ENCODE assay signal across 8 cellular contexts in genomic region chr12:76763746-76764675, GRCh38. TPM values are rescaled to one million over a fixed set of nuclear protein-coding genes. Genes with fewer than 3 reads are reported as not detected.
DNase-seq lines count a peak whose midpoint lies in the region; ATAC-seq and TF ChIP-seq lines count a peak whose summit lies in the region.

ZDHHC17 (plus strand) TSS chr12:76764115; CDS start chr12:76764237, 122 bp downstream.

- peak within 1 kb of the TSS; percentile 92 for H3K27ac ChIP-seq in PC-9
- H3K27ac ChIP-seq in mucosa of rectum (ENCODE audit: low read depth in 2 of 2, low read length in 2 of 2), result peak within 1 kb of the TSS; percentile 96 to 97

- peak within 1 kb of the TSS; percentile 99 for H3K4me3 ChIP-seq in PC-9
- H3K4me3 ChIP-seq in mucosa of rectum (ENCODE audit: low read length in 2 of 2), result peak within 1 kb of the TSS; percentile 94 to 96

- TSS peak; percentile 40 for BruUV-seq in PC-9 (replicated peaks; lab: Mats Ljungman, UMichigan)

- POLR2A ChIA-PET in PC-9 (lab: Charles Lee; ENCODE audit: unreplicated experiment), result interaction anchor here (0.6 to 0.8 kb wide), 2 partner anchors 12 to 744 kb away, joined by 7 to 18 read pairs; no protein-coding TSS in a partner anchor

- H3K36me3 ChIP-seq in PC-9 (ENCODE audit: low read depth) (no peaks in the 10 kb centered on the region), mucosa of rectum (ENCODE audit: control insufficient read depth in 2 of 2, insufficient read depth in 2 of 2, low read length in 2 of 2) (no peaks in the 10 kb centered on the region)

- H3K4me1 ChIP-seq in PC-9 (replicated peaks; ENCODE audit: insufficient read depth), result peaks cover 12% of the 10 kb centered on the region
- H3K4me1 ChIP-seq in mucosa of rectum (ENCODE audit: control insufficient read depth in 2 of 2, insufficient read depth in 2 of 2, low read length in 2 of 2), result peaks cover 6 to 9% of the 10 kb centered on the region in 2 donors

- CTCF ChIA-PET in PC-9 (lab: Charles Lee), result interaction anchor here (0.5 to 0.7 kb wide), 5 partner anchors 13 to 770 kb away, joined by 3 to 5 read pairs (median 3); no protein-coding TSS in a partner anchor

- peak within 1 kb of the TSS; percentile 90 to 92 for H3K9ac ChIP-seq in mucosa of rectum (ENCODE audit: low read depth in 1 of 2, low read length in 2 of 2)

- 0 out of 2 replicates have a peak, but pooled peaks cover 5% of the 10 kb centered on the region for H3F3A ChIP-seq in PC-9 (ENCODE audit: insufficient read depth, low read depth)

- H4K20me1 ChIP-seq in PC-9 (ENCODE audit: insufficient read depth), result 0 out of 2 replicates have a peak, but pooled peaks cover 3% of the 10 kb centered on the region

- DNase-seq in DMS153 treated with DMSO at 0.1 percent for 48 hours (lab: John Stamatoyannopoulos, UW; ENCODE audit: unreplicated experiment), result peak; percentile 97
- peak; percentile 94 for DNase-seq in KBM-7
- DNase-seq in PC-9, result peak; percentile 79 to 96
- peak; percentile 97 for DNase-seq in activated T-cell treated with anti-CD3 and anti-CD28 coated beads, Interleukin-2, amount 50 U/mL, for 1 hour
- peak; percentile 95 for DNase-seq in erythroblast (lab: John Stamatoyannopoulos, UW)
- DNase-seq in stimulated activated CD8-positive, alpha-beta memory T cell treated with anti-CD3 and anti-CD28 coated beads, Interleukin-4, amount 100 ng/mL, for 4 hours (ENCODE audit: low read depth in 2 of 2, low spot score in 1 of 2), result peak; percentile 77 to 87

- H3K9me3 ChIP-seq in PC-9 (ENCODE audit: insufficient read depth, low read depth) (no peaks in the 10 kb centered on the region), mucosa of rectum (ENCODE audit: control insufficient read depth in 2 of 2, low read length in 2 of 2) (no peaks in the 10 kb centered on the region)

- peak; percentile 79 for TF ChIP-seq POLR2A in erythroblast (IDR thresholded peaks at IDR 0.05; ENCODE audit: low read length)

- peak within 1 kb of the TSS; percentile 97 for H3K4me2 ChIP-seq in PC-9

- H3K9me2 ChIP-seq in PC-9 (ENCODE audit: insufficient read depth), result no peaks in the 10 kb centered on the region

- ATAC-seq in GM21717 (IDR thresholded peaks at IDR 0.05; ENCODE audit: unreplicated experiment), result peak; percentile 95

- intact Hi-C loops in PC-9 (cut with micrococcal nuclease; ENCODE audit: unreplicated experiment), result loop anchor here (1.0 to 5.0 kb wide), 2 partner anchors 44 to 127 kb away; no protein-coding TSS in a partner anchor

- TF ChIP-seq CTCF in PC-9 (conservative IDR thresholded peaks at IDR 0.05), result no peak

- H3K27me3 ChIP-seq in PC-9 (ENCODE audit: insufficient read depth, low read depth), result no peaks in the 10 kb centered on the region
- H3K27me3 ChIP-seq in mucosa of rectum (ENCODE audit: control insufficient read depth in 2 of 2, insufficient read depth in 2 of 2, low read length in 2 of 2), result no peaks in the 10 kb centered on the region

- in situ Hi-C loops in KBM-7 (cut with MboI; ENCODE audit: low pct_unique_long_range_greater_than_20kb, low sequenced_read_pairs), result no loop called here

- peak within 1 kb of the TSS; percentile 100 for H2AFZ ChIP-seq in PC-9

- peaks cover 46% of the 10 kb centered on the region for H3K79me2 ChIP-seq in PC-9 (ENCODE audit: low read depth)

RNA-seq across cellular contexts. Expression of gene ZDHHC17, which starts in this region (rescaled TPM):
- total RNA-seq in PC-9 (2021), result 24.7 and 25.5 TPM in 2 replicates

Comparison
In these comparisons a context has a peak if more than half of its experiments do, and no peak if none do; other contexts are left out.
1. Peak in every context shown above with its lines: DNase-seq, ATAC-seq, H3K4me3 ChIP-seq and H3K27ac ChIP-seq.